ENCODE assay signal across 12 cellular contexts in the genomic region with DNA sequence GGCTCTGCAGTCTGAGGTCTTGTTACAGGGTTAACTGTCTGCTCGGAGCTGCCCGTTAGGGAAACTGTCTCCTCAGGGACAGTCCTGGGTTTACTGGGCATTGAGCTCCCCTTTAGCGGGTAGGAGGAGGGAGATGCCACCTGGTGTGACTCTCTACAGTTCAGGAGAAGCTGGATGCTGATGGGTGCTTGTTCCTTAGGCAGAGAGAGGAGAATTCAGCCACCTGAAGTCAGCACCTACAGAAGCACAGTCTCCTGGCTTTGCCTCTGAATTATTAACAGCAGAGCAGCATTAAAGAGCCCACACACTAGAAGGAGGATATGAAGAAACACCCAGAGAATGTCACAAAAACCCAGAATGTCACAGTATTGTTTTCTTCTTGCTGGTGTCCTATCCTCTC. TPM values are rescaled to one million over a fixed set of nuclear protein-coding genes. Genes with fewer than 3 reads are reported as not detected.
DNase-seq lines count a peak whose midpoint lies in the region; ATAC-seq and TF ChIP-seq lines count a peak whose summit lies in the region.
"Had no signal": no experiment of that assay in that cellular context is flagged by ENCODE, and none has a peak within 500 bp of the region (broad histone marks: within the 10 kb centered on the region; RNA-seq: fewer than 3 reads in every experiment).

No MANE protein-coding gene starts in this region.

- H3K27ac Mint-ChIP-seq in IgD-negative memory B cell: peak overlapping the region in 2 of 3 donors; percentile 28 to 64
- H3K27ac Mint-ChIP-seq in activated naive CD8-positive, alpha-beta T cell: peak overlapping the region; percentile 100

- H3K27me3 ChIP-seq in layer of hippocampus (ENCODE audit: control insufficient read depth, insufficient read depth, low read length): no peaks in the 10 kb centered on the region
- no peaks in the 10 kb centered on the region for H3K27me3 ChIP-seq in stomach
- H3K27me3 ChIP-seq in HAP-1 (ENCODE audit: low read depth): no peaks in the 10 kb centered on the region
- H3K27me3 ChIP-seq: hepatocyte had no signal

- H3K4me3 ChIP-seq in stomach (peak overlapping the region; percentile 30 to 48 (median 45)), HAP-1 (no peak overlapping the region)
- H3K4me3 ChIP-seq: hepatocyte had no signal

- H3K4me3 Mint-ChIP-seq in IgD-negative memory B cell: peak overlapping the region; percentile 31 to 92 (median 66)
- peak overlapping the region; percentile 92 for H3K4me3 Mint-ChIP-seq in activated naive CD8-positive, alpha-beta T cell

- peaks cover 11% of the 10 kb centered on the region for H3K27me3 Mint-ChIP-seq in IgD-negative memory B cell
- H3K27me3 Mint-ChIP-seq in activated naive CD8-positive, alpha-beta T cell: no peaks in the 10 kb centered on the region

- H3K27ac ChIP-seq in layer of hippocampus (ENCODE audit: low read depth, low read length) (peak overlapping the region; percentile 58), stomach (peak overlapping the region; percentile 26 to 74 (median 69))
- H3K27ac ChIP-seq: hepatocyte had no signal

- TF ChIP-seq POLR2A in stomach (IDR thresholded peaks at IDR 0.05): no peak

- WGBS in stomach, 5 donors: 44 to 60% (median 50%) methylated on average over 3 of the region's 3 CpGs

- intact Hi-C loops in stomach (cut with DNase I; ENCODE audit: low total_unique reads): no loop called here

- H3K9me3 ChIP-seq in stomach (no peaks in the 10 kb centered on the region), HAP-1 (no peaks in the 10 kb centered on the region)

- peaks cover 6 to 10% (median 9%) of the 10 kb centered on the region in 3 donors for H3K4me1 Mint-ChIP-seq in IgD-negative memory B cell
- peaks cover 85% of the 10 kb centered on the region for H3K4me1 Mint-ChIP-seq in activated naive CD8-positive, alpha-beta T cell (ENCODE audit: low read depth)

- H3K4me1 ChIP-seq in stomach (no peaks in the 10 kb centered on the region), HAP-1 (no peaks in the 10 kb centered on the region)

- no peak for TF ChIP-seq CTCF in stomach (IDR thresholded peaks at IDR 0.05)

- H3K9me3 Mint-ChIP-seq in IgD-negative memory B cell: peaks cover 0 to 5% (median 0%) of the 10 kb centered on the region in 3 donors
- peaks cover 6% of the 10 kb centered on the region for H3K9me3 Mint-ChIP-seq in activated naive CD8-positive, alpha-beta T cell (ENCODE audit: low read depth)

- in situ Hi-C loops in HAP-1 (cut with MboI; ENCODE audit: low sequenced_read_pairs): no loop called here

- ATAC-seq in GM18861 (IDR thresholded peaks at IDR 0.05; ENCODE audit: unreplicated experiment): no peak

- peaks cover 6% of the 10 kb centered on the region for H3K36me3 Mint-ChIP-seq in IgD-negative memory B cell
- peaks cover 34% of the 10 kb centered on the region for H3K36me3 Mint-ChIP-seq in activated naive CD8-positive, alpha-beta T cell
- H3K36me3 Mint-ChIP-seq: naive B cell had no signal

- H3K36me3 ChIP-seq in stomach (peaks cover 0 to 23% (median 17%) of the 10 kb centered on the region in 4 donors), HAP-1 (replicated peaks) (no peaks in the 10 kb centered on the region)

- no peak for TF ChIP-seq EP300 in stomach (IDR thresholded peaks at IDR 0.05)

- DNase-seq in stomach: no peak
- DNase-seq in NCI-H2227 treated with DMSO at 0.1 percent for 48 hours (lab: John Stamatoyannopoulos, UW): no peak
- no peak for DNase-seq in HAP-1 (ENCODE audit: low spot score in 2 of 2)
- no peak for DNase-seq in LoVo (ENCODE audit: low spot score)
- DNase-seq: naive B cell; stimulated activated CD4-positive, alpha-beta T cell treated with anti-CD3 and anti-CD28 coated beads, Interleukin-4, amount 100 ng/mL, for 4 hours had no signal

RNA-seq across cellular contexts. Expression of gene GIMAP4, which starts 0.7 kb away (rescaled TPM):
- polyA plus RNA-seq in IgD-negative memory B cell (16.2 TPM), stomach (10 to 100 TPM; 11.2 to 16.6 (median 12.2) TPM)
- 10 to 100 TPM in 3 of 5 donors, under 1 TPM in 1, not detected in 1; 0.89 to 79.9 (median 19.7) TPM for total RNA-seq in stomach
- polyA plus RNA-seq: hepatocyte had no signal

RNA-seq across cellular contexts. Expression of gene GIMAP7, which starts 53.2 kb away (rescaled TPM):
- polyA plus RNA-seq in IgD-negative memory B cell (24.1 TPM), stomach (10 to 100 TPM in 2 of 3 donors, 1 to 10 TPM in 1; 9.0 to 15.9 (median 14.8) TPM)
- total RNA-seq in stomach: 10 to 100 TPM in 2 of 5 donors, 1 to 10 TPM in 2, not detected in 1; 1.2 to 13.0 (median 7.5) TPM
- total RNA-seq: H1 had no signal
- polyA plus RNA-seq: H1 had no signal
